8 cellular contexts compared by ENCODE assay signal in genomic region chr1:45011837-45012638, GRCh38. TPM values are rescaled to one million over a fixed set of nuclear protein-coding genes. Genes with fewer than 3 reads are reported as not detected.
A peak's percentile ranks its signal among the peaks of the same experiment; 100 is the strongest.
DNase-seq lines count a peak whose midpoint lies in the region; ATAC-seq and TF ChIP-seq lines count a peak whose summit lies in the region.

Gene UROD (plus strand): TSS chr1:45012254. CDS start chr1:45012266, 12 bp downstream.

- DNase-seq in Caki2 (ENCODE audit: low read depth), result peak; percentile 91
- DNase-seq in HuH-7.5 (ENCODE audit: low spot score), result peak; percentile 82
- peak; percentile 81 for DNase-seq in OCI-M2 (lab: John Stamatoyannopoulos, UW; ENCODE audit: unreplicated experiment)
- DNase-seq in activated T-cell treated with anti-CD3 and anti-CD28 coated beads for 4 hours, result peak; percentile 85
- DNase-seq in epithelial cell of prostate (ENCODE audit: low read depth, low spot score), result peak; percentile 85
- DNase-seq in mucosa of descending colon, result peak; percentile 93 to 97 (median 93)
- peak; percentile 86 for DNase-seq in stimulated activated CD8-positive, alpha-beta memory T cell treated with anti-CD3 and anti-CD28 coated beads, Interleukin-4, amount 100 ng/mL, for 24 hours (ENCODE audit: low read depth)

- in situ Hi-C loops in Caki2 (cut with HindIII; ENCODE audit: low pct_unique_long_range_greater_than_20kb, low sequenced_read_pairs), result no loop called here

- peak within 1 kb of the TSS; percentile 94 for H3K4me3 ChIP-seq in mucosa of descending colon

- ATAC-seq in GM21515 (IDR thresholded peaks at IDR 0.05; ENCODE audit: unreplicated experiment) (peak; percentile 61), mucosa of descending colon (peak; percentile 84)

- H3K27ac ChIP-seq in epithelial cell of prostate, result peak within 1 kb of the TSS; percentile 76

- H3K36me3 ChIP-seq in mucosa of descending colon (ENCODE audit: low read depth), result peaks cover 5% of the 10 kb centered on the region

- intact Hi-C loops in mucosa of descending colon (cut with DNase I, micrococcal nuclease), result loop anchor here in 1 of 2 donors (5.0 to 10.0 kb wide), 3 partner anchors 217 to 290 kb away; no protein-coding TSS in a partner anchor

- H3K4me1 ChIP-seq in mucosa of descending colon (ENCODE audit: low read depth), result peaks cover 30% of the 10 kb centered on the region

- TF ChIP-seq CTCF in mucosa of descending colon (IDR thresholded peaks at IDR 0.05), result no peak

- H3K9me3 ChIP-seq in mucosa of descending colon, result no peaks in the 10 kb centered on the region

RNA-seq across cellular contexts. Expression of gene UROD, which starts in this region (rescaled TPM):
- total RNA-seq in Caki2 (2014; rRNA removed; shearing (Covaris generic); ENCODE audit: low replicate concordance), result 72.7 and 112 TPM in 2 replicates
- 10 to 100 TPM; 44.8 to 69.8 (median 51.3) TPM for total RNA-seq in mucosa of descending colon

Comparison
In these comparisons a context has a peak if more than half of its experiments do, and no peak if none do; other contexts are left out.
1. Peak in every context shown above with its lines: DNase-seq, ATAC-seq, H3K4me3 ChIP-seq and H3K27ac ChIP-seq.